In the genomic region with DNA sequence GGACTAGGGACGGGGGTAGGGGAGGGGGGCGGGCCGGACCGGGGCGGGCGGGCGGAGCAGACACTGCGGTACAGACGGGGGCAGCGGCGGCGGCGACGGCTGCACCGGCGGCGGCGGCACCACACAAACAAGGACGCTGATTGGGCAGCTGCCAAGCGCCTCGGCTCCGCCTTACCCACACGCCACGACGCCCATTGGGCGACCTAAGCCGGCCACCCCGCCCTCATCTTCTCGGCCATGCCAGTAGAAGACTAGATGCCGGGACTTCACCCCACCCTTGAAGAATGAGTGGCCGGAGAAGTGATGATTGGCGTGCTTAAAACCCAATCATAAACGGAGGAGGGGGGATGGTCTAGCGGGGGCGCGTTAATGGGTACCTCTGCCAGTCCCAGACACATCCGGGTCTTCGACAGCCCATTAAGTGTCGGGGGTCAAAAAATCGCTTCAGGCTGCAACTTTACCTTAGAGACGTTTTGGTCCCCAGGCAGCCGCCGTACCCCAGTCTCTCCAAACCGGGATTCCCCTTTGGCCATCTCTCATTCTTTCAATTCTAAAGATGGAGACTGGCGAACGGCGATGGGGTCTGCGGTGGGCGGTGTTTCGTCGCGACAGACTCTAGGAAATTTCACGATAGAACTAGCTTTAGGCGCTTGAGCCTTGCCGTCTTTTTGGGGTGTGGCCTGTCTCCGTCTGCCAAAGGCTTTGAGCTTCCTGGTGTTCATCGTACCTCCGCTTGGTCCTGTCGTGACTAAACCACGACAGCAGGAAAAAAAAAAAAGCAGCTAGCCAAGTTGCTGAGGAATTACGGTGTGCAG, we compare ENCODE assay signal across 8 cellular contexts.
A peak's percentile ranks its signal among the peaks of the same experiment; 100 is the strongest.
DNase-seq lines count a peak whose midpoint lies in the region; ATAC-seq and TF ChIP-seq lines count a peak whose summit lies in the region.

A gene (minus strand): TSS at position 135 of the 815 bp plus-strand sequence. CDS start 94,625 bp downstream, outside the sequence.

- ATAC-seq in GM19025 (IDR thresholded peaks at IDR 0.05; ENCODE audit: low read depth, unreplicated experiment) (peak; percentile 95), HG03342 (IDR thresholded peaks at IDR 0.05; ENCODE audit: unreplicated experiment) (peak; percentile 94)

- peak within 1 kb of the TSS; percentile 82 for H3K4me3 ChIP-seq in AG09309 (ENCODE audit: control insufficient read depth, low read depth, low read length)

- TF ChIP-seq CTCF in AG09309 (IDR thresholded peaks at IDR 0.05; ENCODE audit: control insufficient read depth, insufficient read depth, low read depth, low read length, missing control alignments), result no peak

- DNase-seq in AG09309 (ENCODE audit: low read depth) (peak; percentile 100), NCI-H446 (lab: John Stamatoyannopoulos, UW) (peak; percentile 99 to 100), cerebellar cortex (ENCODE audit: low spot score) (peak; percentile 100), islet precursor cell (peak; percentile 100)
- DNase-seq in activated CD4-positive, CD25-positive, alpha-beta regulatory T cell treated with anti-CD3 and anti-CD28 coated beads, Interleukin-2, amount 50 U/mL, for 16 hours (ENCODE audit: low read depth, low spot score), result peak; percentile 98
- peak; percentile 99 to 100 (median 99) for DNase-seq in stimulated activated CD4-positive, alpha-beta T cell treated with anti-CD3 and anti-CD28 coated beads, Interleukin-12 subunit alpha, Interleukin-12 subunit beta, amount 100 ng/mL, for 48 hours (ENCODE audit: low read depth in 2 of 3, low spot score in 1 of 3)

Comparison
In these comparisons a context has a peak if more than half of its experiments do, and no peak if none do; other contexts are left out.
1. Peak in every context shown above with its lines: DNase-seq, ATAC-seq and H3K4me3 ChIP-seq.